ENCODE assay signal across 18 cellular contexts in the genomic region with DNA sequence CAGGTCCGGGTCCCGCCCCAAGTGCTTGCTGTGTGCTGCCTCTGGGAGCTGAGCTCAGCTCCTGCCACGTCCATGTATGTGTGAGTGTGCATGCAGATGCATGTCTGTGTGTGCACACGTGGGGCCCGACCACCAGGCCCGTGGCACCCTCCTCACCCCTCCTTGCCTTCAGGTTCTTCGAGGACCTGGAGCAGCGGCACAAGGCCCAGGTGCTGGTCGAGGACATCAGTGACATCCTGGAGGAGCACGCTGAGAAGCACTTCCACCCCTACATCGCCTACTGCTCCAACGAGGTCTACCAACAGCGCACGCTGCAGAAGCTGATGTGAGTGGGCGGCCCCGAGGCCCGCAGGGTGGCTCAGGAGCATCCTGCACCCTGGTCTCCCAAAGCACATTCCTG. TPM values are rescaled to one million over a fixed set of nuclear protein-coding genes. Genes with fewer than 3 reads are reported as not detected.
DNase-seq lines count a peak whose midpoint lies in the region; ATAC-seq and TF ChIP-seq lines count a peak whose summit lies in the region.
"Had no signal": no experiment of that assay in that cellular context is flagged by ENCODE, and none has a peak within 500 bp of the region (broad histone marks: within the 10 kb centered on the region; RNA-seq: fewer than 3 reads in every experiment).

No MANE protein-coding gene starts in this region.

- no peaks in the 10 kb centered on the region for H3K36me3 ChIP-seq in A673 (ENCODE audit: insufficient read depth, low read length, poor library complexity, severe bottlenecking)
- H3K36me3 ChIP-seq in SJSA1, result peaks cover 49% of the 10 kb centered on the region
- H3K36me3 ChIP-seq in endodermal cell (ENCODE audit: control insufficient read depth, insufficient read depth, low read length), result peaks cover 20% of the 10 kb centered on the region
- H3K36me3 ChIP-seq: BLaER1 treated with 17β-estradiol and CSF1 and Interleukin-3, amounts not matched to agents 10 nM and 100 nM; MG63 had no signal

- H3K27me3 Mint-ChIP-seq in endodermal cell (ENCODE audit: insufficient read depth) (no peaks in the 10 kb centered on the region), nephron (ENCODE audit: low read depth) (no peaks in the 10 kb centered on the region)

- H3K9me3 ChIP-seq in A673 (ENCODE audit: low read depth, low read length, poor library complexity, severe bottlenecking) (no peaks in the 10 kb centered on the region), SJSA1 (replicated peaks) (no peaks in the 10 kb centered on the region), endodermal cell (ENCODE audit: control insufficient read depth, low read length) (no peaks in the 10 kb centered on the region)
- H3K9me3 ChIP-seq: BLaER1 treated with 17β-estradiol and CSF1 and Interleukin-3, amounts not matched to agents 10 nM and 100 nM; MG63 had no signal

- TF ChIP-seq CTCF in A673 (conservative IDR thresholded peaks at IDR 0.05; ENCODE audit: low read depth, low read length) (no peak), endodermal cell (conservative IDR thresholded peaks at IDR 0.05) (no peak), nephron (IDR thresholded peaks at IDR 0.05; ENCODE audit: unreplicated experiment in 3 of 3) (no peak)

- H3K4me1 ChIP-seq in A673 (ENCODE audit: insufficient read depth, low read length, poor library complexity, severe bottlenecking), result peaks cover 37% of the 10 kb centered on the region
- H3K4me1 ChIP-seq in SJSA1 (replicated peaks), result peaks cover 73% of the 10 kb centered on the region
- H3K4me1 ChIP-seq in endodermal cell (ENCODE audit: control insufficient read depth, insufficient read depth, low read length), result peaks cover 8% of the 10 kb centered on the region

- H3K36me3 Mint-ChIP-seq in endodermal cell (ENCODE audit: low read depth) (peaks cover 28% of the 10 kb centered on the region), nephron (ENCODE audit: low read depth) (no peaks in the 10 kb centered on the region)
- H3K36me3 Mint-ChIP-seq: CD8-positive, alpha-beta memory T cell had no signal

- no peak overlapping the region for H3K4me3 Mint-ChIP-seq in endodermal cell
- no peak overlapping the region for H3K4me3 Mint-ChIP-seq in nephron
- H3K4me3 Mint-ChIP-seq: CD8-positive, alpha-beta memory T cell; GM23338 had no signal

- no peaks in the 10 kb centered on the region for H3K27me3 ChIP-seq in A673 (replicated peaks; ENCODE audit: insufficient read depth, low read depth, low read length, poor library complexity)
- H3K27me3 ChIP-seq in SJSA1 (replicated peaks), result no peaks in the 10 kb centered on the region
- H3K27me3 ChIP-seq in endodermal cell (ENCODE audit: control insufficient read depth, insufficient read depth, low read length, poor library complexity, severe bottlenecking), result no peaks in the 10 kb centered on the region
- H3K27me3 ChIP-seq: MG63 had no signal

- POLR2A ChIA-PET in A673 (lab: Charles Lee; ENCODE audit: low non-redundant PET), result no interaction called here

- H3K9ac ChIP-seq in endodermal cell (ENCODE audit: extremely low read depth, low read length, poor library complexity, severe bottlenecking), result no peak overlapping the region

- no peak for ATAC-seq in GM19035 (IDR thresholded peaks at IDR 0.05; ENCODE audit: unreplicated experiment)
- ATAC-seq in GM21717 (IDR thresholded peaks at IDR 0.05; ENCODE audit: unreplicated experiment), result no peak
- ATAC-seq: GM23338 had no signal

- CTCF ChIA-PET in A673 (lab: Charles Lee), result interaction anchor here (0.6 to 3.2 kb wide), 2 partner anchors 20 to 120 kb away, joined by 3 to 27 read pairs; no protein-coding TSS in a partner anchor

- peak overlapping the region; percentile 58 for H3K27ac Mint-ChIP-seq in endodermal cell
- peak overlapping the region; percentile 72 to 90 (median 75) for H3K27ac Mint-ChIP-seq in nephron
- H3K27ac Mint-ChIP-seq: GM23338 had no signal

- intact Hi-C loops in A673 (cut with micrococcal nuclease; ENCODE audit: unreplicated experiment), result no loop called here

- H3K4me3 ChIP-seq in A673 (ENCODE audit: low read depth, low read length, poor library complexity, severe bottlenecking), result no peak overlapping the region
- no peak overlapping the region for H3K4me3 ChIP-seq in SJSA1
- H3K4me3 ChIP-seq in endodermal cell (ENCODE audit: low read length), result no peak overlapping the region
- H3K4me3 ChIP-seq: BLaER1 treated with 17β-estradiol and CSF1 and Interleukin-3, amounts not matched to agents 10 nM and 100 nM; GM23338; MG63 had no signal

- peak overlapping the region; percentile 42 for H3K27ac ChIP-seq in A673 (ENCODE audit: low read depth, low read length, poor library complexity, severe bottlenecking)
- H3K27ac ChIP-seq in SJSA1, result peak overlapping the region; percentile 8
- no peak overlapping the region for H3K27ac ChIP-seq in endodermal cell (ENCODE audit: low read depth, low read length)

- H3K9me3 Mint-ChIP-seq in endodermal cell (no peaks in the 10 kb centered on the region), nephron (no peaks in the 10 kb centered on the region)
- H3K9me3 Mint-ChIP-seq: CD8-positive, alpha-beta memory T cell; GM23338 had no signal

- peaks cover 7% of the 10 kb centered on the region for H3K4me1 Mint-ChIP-seq in endodermal cell
- H3K4me1 Mint-ChIP-seq in nephron, result peaks cover 26% of the 10 kb centered on the region
- H3K4me1 Mint-ChIP-seq: CD8-positive, alpha-beta memory T cell had no signal

- DNase-seq in A673 (ENCODE audit: low spot score) (peak; percentile 36), SJSA1 (ENCODE audit: low read depth in 1 of 2, low spot score in 2 of 2) (no peak), endodermal cell (no peak), iPS-NIHi7 (ENCODE audit: extremely low spot score) (no peak)
- DNase-seq in stimulated activated CD4-positive, alpha-beta T cell treated with anti-CD3 and anti-CD28 coated beads, Interleukin-2, amount 100 ng/mL, for 24 hours, result no peak
- DNase-seq: CD8-positive, alpha-beta memory T cell; NCI-H1092 treated with DMSO at 0.1 percent for 48 hours; NCI-H1694; NCI-H2107; NCI-H2227 treated with DMSO at 0.1 percent for 48 hours; NCI-H524 treated with DMSO at 0.1 percent for 48 hours; SIG-M5 had no signal

- WGBS in endodermal cell (ENCODE audit: insufficient coverage in 1 of 2, insufficient read length in 1 of 2), 2 experiments, result 95 to 99% methylated on average over 15 to 17 of the region's 17 CpGs

- BruUV-seq in A673 (replicated peaks; lab: Mats Ljungman, UMichigan), result no TSS peak

RNA-seq across cellular contexts. Expression of a gene that starts 18.4 kb away (rescaled TPM):
- total RNA-seq in A673 (2021), result 8.9 and 11.2 TPM in 2 replicates
- 34.9 and 46.6 TPM in 2 replicates for total RNA-seq in SJSA1 (2014; rRNA removed; shearing (Covaris generic))
- total RNA-seq in endodermal cell, result 10 to 100 TPM; 47.7 to 64.7 TPM
- 8.9 TPM for polyA plus RNA-seq in endodermal cell (2013, experiment 1 of 2)
- 8.4 TPM for polyA plus RNA-seq in endodermal cell (2013, experiment 2 of 2)
- total RNA-seq: CD8-positive, alpha-beta memory T cell had no signal
